1 cellular context compared by ENCODE assay signal in genomic region chr1:6441586-6441985, GRCh38.
TF ChIP-seq lines count a peak whose summit lies in the region.

No MANE protein-coding gene starts in this region.

TF ChIP-seq in HEK293, 187 proteins besides CTCF, POLR2A, EP300 and RAD21:
- TF ChIP-seq ZNF26 (tag by site-specific recombination; IDR thresholded peaks at IDR 0.05) = no peak
- TF ChIP-seq GLIS2 (tag by site-specific recombination; IDR thresholded peaks at IDR 0.05) = 0 out of 2 replicates have a peak, but pooled peaks have one; percentile 9
